ENCODE assay signal across 1 cellular context in genomic region chr17:18179221-18179620, GRCh38.
TF ChIP-seq lines count a peak whose summit lies in the region.

No MANE protein-coding gene starts in this region.

TF ChIP-seq in HEK293T, 16 proteins besides CTCF, POLR2A, EP300 and RAD21 (continued from another document):
- TF ChIP-seq FOXM1 (IDR thresholded peaks at IDR 0.05; ENCODE audit: borderline replicate concordance) = no peak
- no peak for TF ChIP-seq FOXK2 (IDR thresholded peaks at IDR 0.05)
- no peak for TF ChIP-seq FOXA1 (IDR thresholded peaks at IDR 0.05)
- no peak for TF ChIP-seq L3MBTL2 (conservative IDR thresholded peaks at IDR 0.05)
- no peak for TF ChIP-seq ARNT (IDR thresholded peaks at IDR 0.05)
- no peak for TF ChIP-seq SUZ12 (IDR thresholded peaks at IDR 0.05)
- no peak for TF ChIP-seq ELF4 (IDR thresholded peaks at IDR 0.05)
